ENCODE assay signal across 14 cellular contexts in the genomic region with DNA sequence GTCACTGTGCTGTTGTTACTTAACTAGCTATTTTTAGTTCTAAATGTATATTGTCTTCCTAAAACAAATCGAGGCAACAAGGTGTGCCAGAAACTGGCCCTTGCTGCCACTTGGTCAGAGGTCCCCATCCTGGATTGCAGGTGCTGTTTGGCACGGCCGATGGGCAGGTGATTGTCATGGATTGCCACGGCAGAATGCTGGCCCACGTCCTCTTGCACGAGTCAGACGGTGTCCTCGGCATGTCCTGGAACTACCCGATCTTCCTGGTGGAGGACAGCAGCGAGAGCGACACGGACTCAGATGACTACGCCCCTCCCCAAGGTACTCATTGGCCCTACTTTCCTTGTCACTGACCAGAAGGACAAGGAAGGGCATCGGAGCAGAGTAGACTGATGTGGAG.
A peak's percentile ranks its signal among the peaks of the same experiment; 100 is the strongest.
DNase-seq lines count a peak whose midpoint lies in the region; ATAC-seq and TF ChIP-seq lines count a peak whose summit lies in the region.
"Had no signal": no experiment of that assay in that cellular context is flagged by ENCODE, and none has a peak within 500 bp of the region (broad histone marks: within the 10 kb centered on the region; RNA-seq: fewer than 3 reads in every experiment).

No MANE protein-coding gene starts in this region.

- H3K4ac ChIP-seq in IMR-90 (ENCODE audit: low read depth, low read length) = no peak overlapping the region

- H2BK120ac ChIP-seq in IMR-90 (ENCODE audit: low read depth, low read length) = no peak overlapping the region

- H3K4me3 ChIP-seq in IMR-90 (ENCODE audit: insufficient read depth, low read depth, low read length) (no peak overlapping the region), HAP-1 (no peak overlapping the region)
- H3K4me3 ChIP-seq: GM23248 had no signal

- no peak overlapping the region for H3K9ac ChIP-seq in IMR-90 (ENCODE audit: low read depth, low read length)
- H3K9ac ChIP-seq: GM23248 had no signal

- no peak overlapping the region for H2AFZ ChIP-seq in IMR-90 (replicated peaks; ENCODE audit: low read length, poor library complexity)
- H2AFZ ChIP-seq: GM23248 had no signal

- dilution Hi-C loops in IMR-90 (cut with HindIII; ENCODE audit: low sequenced_read_pairs, unreplicated experiment) = no loop called here

- H4K5ac ChIP-seq in IMR-90 (ENCODE audit: low read depth, low read length) = no peak overlapping the region

- no peak overlapping the region for H4K8ac ChIP-seq in IMR-90 (ENCODE audit: low read depth in 2 of 2, low read length in 2 of 2)

- TF ChIP-seq CTCF in IMR-90 (conservative IDR thresholded peaks at IDR 0.05; ENCODE audit: low read depth, low read length) = no peak
- TF ChIP-seq CTCF in neural crest cell (conservative IDR thresholded peaks at IDR 0.05) = no peak

- H3K27me3 ChIP-seq in IMR-90 (ENCODE audit: control insufficient read depth, insufficient read depth, low read length) = no peaks in the 10 kb centered on the region
- no peaks in the 10 kb centered on the region for H3K27me3 ChIP-seq in HAP-1 (ENCODE audit: low read depth)

- no peak for TF ChIP-seq RAD21 in IMR-90 (IDR thresholded peaks at IDR 0.05; ENCODE audit: low read length)

- H3K56ac ChIP-seq in IMR-90 (ENCODE audit: extremely low read depth, insufficient read depth, low read length) = no peak overlapping the region

- H2BK5ac ChIP-seq in IMR-90 (ENCODE audit: low read depth, low read length, poor library complexity, severe bottlenecking) = no peak overlapping the region

- no peak overlapping the region for H3K4me3 Mint-ChIP-seq in neural crest cell
- H3K4me3 Mint-ChIP-seq: CD4-positive, alpha-beta memory T cell; HFFc6 had no signal

- no TSS peak for BruUV-seq in IMR-90 (replicated peaks; lab: Mats Ljungman, UMichigan)

- H3K23ac ChIP-seq in IMR-90 (ENCODE audit: low read depth, low read length) = no peak overlapping the region

- H2AK9ac ChIP-seq in IMR-90 (replicated peaks; ENCODE audit: low read depth, low read length, poor library complexity) = peak overlapping the region; percentile 52

- POLR2A ChIA-PET in IMR-90 (lab: Charles Lee; ENCODE audit: unreplicated experiment) = no interaction called here

- no peak for TF ChIP-seq POLR2A in IMR-90 (IDR thresholded peaks at IDR 0.05; ENCODE audit: low read depth, low read length)

- WGBS in IMR-90 (ENCODE audit: extremely low coverage in 2 of 2, insufficient read length in 1 of 2), 2 experiments = 97% methylated on average over 5 of the region's 14 CpGs; no CpG with 5 or more reads in 1 of the 2 experiments

- H3K79me1 ChIP-seq in IMR-90 (ENCODE audit: low read depth in 1 of 2, low read length in 2 of 2) = peaks cover 0 to 5% of the 10 kb centered on the region in 2 experiments; a peak in 2 of 4 replicates

- H2BK15ac ChIP-seq in IMR-90 (ENCODE audit: low read depth, low read length) = no peak overlapping the region

- H3K27me3 Mint-ChIP-seq in neural crest cell (ENCODE audit: low read depth) = no peaks in the 10 kb centered on the region
- H3K27me3 Mint-ChIP-seq: CD4-positive, alpha-beta memory T cell had no signal

- peaks cover 15% of the 10 kb centered on the region; the same call in 1 of the 2 replicates for H3K9me1 ChIP-seq in IMR-90 (ENCODE audit: insufficient read depth, low read length)

- no peak overlapping the region for H3K4me2 ChIP-seq in IMR-90 (ENCODE audit: low read depth, low read length)

- intact Hi-C loops in IMR-90 (cut with micrococcal nuclease) = no loop called here

- no peak overlapping the region for H2BK20ac ChIP-seq in IMR-90 (ENCODE audit: low read depth, low read length)

- in situ Hi-C loops in IMR-90 (cut with MboI; ENCODE audit: low sequenced_read_pairs) = no loop called here
- in situ Hi-C loops in HAP-1 (cut with MboI; ENCODE audit: low sequenced_read_pairs) = no loop called here

- H3K4me1 Mint-ChIP-seq in neural crest cell = no peaks in the 10 kb centered on the region

- no peak overlapping the region for H2AK5ac ChIP-seq in IMR-90 (ENCODE audit: low read depth, low read length)

- H3K4me1 ChIP-seq in IMR-90 (ENCODE audit: control insufficient read depth, insufficient read depth, low read length) (no peaks in the 10 kb centered on the region), HAP-1 (no peaks in the 10 kb centered on the region)

- peaks cover 18% of the 10 kb centered on the region for H3K36me3 ChIP-seq in IMR-90 (ENCODE audit: control insufficient read depth, insufficient read depth, low read length)
- H3K36me3 ChIP-seq in HAP-1 (replicated peaks) = no peaks in the 10 kb centered on the region; the same call in none of the 2 replicates

- H3K27ac ChIP-seq in IMR-90 (ENCODE audit: insufficient read depth, low read length) = no peak overlapping the region
- H3K27ac ChIP-seq: GM23248 had no signal

- CTCF ChIA-PET in IMR-90 (lab: Yijun Ruan, JAX) = no interaction called here

- H3K14ac ChIP-seq in IMR-90 (replicated peaks; ENCODE audit: low read depth, low read length) = no peak overlapping the region

- no peak for DNase-seq in IMR-90
- peak; percentile 57 for DNase-seq in cerebellar cortex (ENCODE audit: low spot score)
- no peak for DNase-seq in neural crest cell (ENCODE audit: low read depth, low spot score)
- DNase-seq in HCEC 1CT = no peak
- DNase-seq in HAP-1 (ENCODE audit: low spot score in 2 of 2) = no peak
- DNase-seq: Calu3; CD4-positive, alpha-beta memory T cell; COR-L47; DMS53; DMS79 treated with DMSO at 0.1 percent for 48 hours; GM23248; H7; HFFc6 had no signal

- ATAC-seq in IMR-90 (ENCODE audit: low read depth) = no peak
- ATAC-seq in GM21528 (IDR thresholded peaks at IDR 0.05; ENCODE audit: low FRiP score, unreplicated experiment) = no peak

- H3K18ac ChIP-seq in IMR-90 (ENCODE audit: low read depth, low read length) = no peak overlapping the region

- H3K9me3 Mint-ChIP-seq in neural crest cell = no peaks in the 10 kb centered on the region
- H3K9me3 Mint-ChIP-seq: CD4-positive, alpha-beta memory T cell; HFFc6 had no signal

- H4K91ac ChIP-seq in IMR-90 (ENCODE audit: insufficient read depth, low read depth, low read length) = no peak overlapping the region

- peak overlapping the region; percentile 35 for H3K27ac Mint-ChIP-seq in neural crest cell (ENCODE audit: unreplicated experiment)
- H3K27ac Mint-ChIP-seq: HFFc6 had no signal

- H3K9me3 ChIP-seq in IMR-90 (ENCODE audit: control insufficient read depth, insufficient read depth, low read length) = no peaks in the 10 kb centered on the region; the same call in 1 of the 2 replicates
- H3K9me3 ChIP-seq in HAP-1 = no peaks in the 10 kb centered on the region

- H4K20me1 ChIP-seq in IMR-90 (ENCODE audit: insufficient read depth, low read length) = no peaks in the 10 kb centered on the region

- peaks cover 2% of the 10 kb centered on the region for H3K36me3 Mint-ChIP-seq in neural crest cell (ENCODE audit: low read depth)

TF ChIP-seq in IMR-90, 13 proteins besides CTCF, POLR2A, EP300 and RAD21:
- no peak for TF ChIP-seq NFE2L2 (IDR thresholded peaks at IDR 0.05; ENCODE audit: low read depth, low read length)
- TF ChIP-seq, protein P1, sequence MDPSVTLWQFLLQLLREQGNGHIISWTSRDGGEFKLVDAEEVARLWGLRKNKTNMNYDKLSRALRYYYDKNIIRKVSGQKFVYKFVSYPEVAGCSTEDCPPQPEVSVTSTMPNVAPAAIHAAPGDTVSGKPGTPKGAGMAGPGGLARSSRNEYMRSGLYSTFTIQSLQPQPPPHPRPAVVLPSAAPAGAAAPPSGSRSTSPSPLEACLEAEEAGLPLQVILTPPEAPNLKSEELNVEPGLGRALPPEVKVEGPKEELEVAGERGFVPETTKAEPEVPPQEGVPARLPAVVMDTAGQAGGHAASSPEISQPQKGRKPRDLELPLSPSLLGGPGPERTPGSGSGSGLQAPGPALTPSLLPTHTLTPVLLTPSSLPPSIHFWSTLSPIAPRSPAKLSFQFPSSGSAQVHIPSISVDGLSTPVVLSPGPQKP (IDR thresholded peaks at IDR 0.05; ENCODE audit: borderline replicate concordance, low read depth, low read length) = no peak
- TF ChIP-seq RFX5 (IDR thresholded peaks at IDR 0.05; ENCODE audit: low read depth, low read length) = no peak
